ENCODE assay signal across 10 cellular contexts in the genomic region with DNA sequence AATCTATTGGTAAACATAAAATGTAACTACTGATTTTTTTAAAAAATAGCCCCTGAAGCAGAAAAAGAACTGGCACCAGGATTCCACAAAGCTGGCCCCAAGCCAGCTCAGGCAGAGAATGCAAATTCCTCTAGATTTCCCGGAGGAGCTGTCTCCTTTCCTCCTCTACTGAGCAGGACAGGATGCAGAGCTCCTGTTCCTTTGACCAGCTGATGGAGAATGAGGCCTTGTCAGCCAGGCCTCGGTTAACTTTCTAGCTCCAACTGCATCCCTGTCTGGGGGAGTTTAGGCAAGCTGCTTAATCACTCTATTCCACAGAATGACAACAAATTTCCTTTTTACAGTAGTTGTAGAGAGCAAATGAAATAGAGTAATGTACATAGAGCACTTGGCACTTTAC.
DNase-seq lines count a peak whose midpoint lies in the region; ATAC-seq, FAIRE-seq and TF ChIP-seq lines count a peak whose summit lies in the region.
"Had no signal": no experiment of that assay in that cellular context is flagged by ENCODE, and none has a peak within 500 bp of the region (broad histone marks: within the 10 kb centered on the region; RNA-seq: fewer than 3 reads in every experiment).

No MANE protein-coding gene starts in this region.

- H3K36me3 ChIP-seq in cardiac muscle cell (no peaks in the 10 kb centered on the region), small intestine (ENCODE audit: control insufficient read depth in 2 of 2, insufficient read depth in 2 of 2, low read length in 2 of 2) (no peaks in the 10 kb centered on the region)

- 17% methylated on average over 2 of the region's 2 CpGs for WGBS in right cardiac atrium
- 32 to 44% (median 37%) methylated on average over 2 of the region's 2 CpGs for WGBS in small intestine, 3 donors

- H3K4me3 ChIP-seq in cardiac muscle cell: no peak overlapping the region
- H3K4me3 ChIP-seq in right cardiac atrium (ENCODE audit: low read length): no peak overlapping the region
- no peak overlapping the region for H3K4me3 ChIP-seq in small intestine (ENCODE audit: low read depth in 1 of 2, low read length in 2 of 2)

- peaks cover 7% of the 10 kb centered on the region for H3K4me1 ChIP-seq in cardiac muscle cell (ENCODE audit: low read depth)
- H3K4me1 ChIP-seq in right cardiac atrium (ENCODE audit: control insufficient read depth, insufficient read depth, low read length): no peaks in the 10 kb centered on the region
- H3K4me1 ChIP-seq in small intestine (ENCODE audit: control insufficient read depth in 2 of 2, insufficient read depth in 1 of 2, low read depth in 1 of 2, low read length in 1 of 2): peaks cover 2 to 9% of the 10 kb centered on the region in 2 donors

- ATAC-seq in right cardiac atrium: peak; percentile 45 to 62
- ATAC-seq: naive thymus-derived CD4-positive, alpha-beta T cell had no signal

- FAIRE-seq in small intestine (lab: Jason Lieb, UNC): no peak

- intact Hi-C loops in cardiac septum (cut with DNase I): no loop called here
- intact Hi-C loops in right cardiac atrium (cut with DNase I): no loop called here

- H3K27ac ChIP-seq in cardiac muscle cell: peak overlapping the region; percentile 24
- H3K27ac ChIP-seq in VCaP: peak overlapping the region; percentile 20
- H3K27ac ChIP-seq in right cardiac atrium (ENCODE audit: low read length): no peak overlapping the region
- H3K27ac ChIP-seq in small intestine (ENCODE audit: low read depth in 1 of 2, low read length in 1 of 2): no peak overlapping the region

- no peak for TF ChIP-seq CTCF in cardiac muscle cell (IDR thresholded peaks at IDR 0.05; ENCODE audit: low read depth, low read length)
- TF ChIP-seq CTCF in VCaP (conservative IDR thresholded peaks at IDR 0.05): no peak

- no peaks in the 10 kb centered on the region for H3K9me3 ChIP-seq in cardiac muscle cell (ENCODE audit: low read depth)
- no peaks in the 10 kb centered on the region for H3K9me3 ChIP-seq in right cardiac atrium (ENCODE audit: control insufficient read depth, low read length)
- H3K9me3 ChIP-seq in small intestine (ENCODE audit: control insufficient read depth, low read depth): no peaks in the 10 kb centered on the region

- DNase-seq in cardiac muscle cell (ENCODE audit: low read depth in 1 of 2, low spot score in 1 of 2) (peak; percentile 58 to 75), cardiac septum (ENCODE audit: low spot score) (no peak), right cardiac atrium (peak; percentile 30 to 66 (median 62)), small intestine (peak; percentile 16), NCI-H446 treated with DMSO at 0.1 percent for 48 hours (lab: John Stamatoyannopoulos, UW) (no peak)
- DNase-seq in activated naive CD4-positive, alpha-beta T cell treated with Interleukin-2 at 50 U/mL for 16 hours: no peak
- DNase-seq in stimulated activated CD4-positive, alpha-beta T cell treated with anti-CD3 and anti-CD28 coated beads, Interleukin-4, amount 100 ng/mL, for 4 hours: no peak
- DNase-seq: activated CD4-positive, CD25-positive, alpha-beta regulatory T cell; naive thymus-derived CD4-positive, alpha-beta T cell had no signal

- H3K27me3 ChIP-seq in cardiac muscle cell: no peaks in the 10 kb centered on the region
- H3K27me3 ChIP-seq in right cardiac atrium (ENCODE audit: control insufficient read depth, insufficient read depth): no peaks in the 10 kb centered on the region
- H3K27me3 ChIP-seq in small intestine (ENCODE audit: control insufficient read depth in 2 of 2, insufficient read depth in 2 of 2, low read length in 2 of 2): no peaks in the 10 kb centered on the region

Comparison
In these comparisons a context has a peak if more than half of its experiments do, and no peak if none do; other contexts are left out.
1. DNase-seq: peak in cardiac muscle cell (2 of 2), right cardiac atrium (3 of 3) and small intestine (single experiment); none in cardiac septum (single experiment), NCI-H446 treated with DMSO at 0.1 percent for 48 hours (single experiment), activated naive CD4-positive, alpha-beta T cell treated with Interleukin-2 at 50 U/mL for 16 hours (single experiment) and stimulated activated CD4-positive, alpha-beta T cell treated with anti-CD3 and anti-CD28 coated beads, Interleukin-4, amount 100 ng/mL, for 4 hours (0 of 2).
2. H3K27ac ChIP-seq: peak in cardiac muscle cell (single experiment) and VCaP (single experiment); none in right cardiac atrium (single experiment) and small intestine (0 of 2).